In genomic region chr4:127400736-127401346, GRCh38 we compare ENCODE assay signal across 7 cellular contexts.
DNase-seq lines count a peak whose midpoint lies in the region; ATAC-seq and TF ChIP-seq lines count a peak whose summit lies in the region.

No MANE protein-coding gene starts in this region.

- ATAC-seq in GM19397 (IDR thresholded peaks at IDR 0.05; ENCODE audit: unreplicated experiment): peak; percentile 87
- ATAC-seq in HG03442 (IDR thresholded peaks at IDR 0.05; ENCODE audit: unreplicated experiment): peak; percentile 94
- ATAC-seq in lower lobe of right lung: peak; percentile 63 to 76
- no peak for ATAC-seq in HG02623 (IDR thresholded peaks at IDR 0.05; ENCODE audit: unreplicated experiment)

- TF ChIP-seq CTCF in colonic mucosa (IDR thresholded peaks at IDR 0.05) (peak; percentile 44), lower lobe of right lung (IDR thresholded peaks at IDR 0.05) (peak; percentile 63)

- no peaks in the 10 kb centered on the region for H3K9me3 ChIP-seq in colonic mucosa
- H3K9me3 ChIP-seq in lower lobe of right lung: no peaks in the 10 kb centered on the region

- H3K27me3 ChIP-seq in colonic mucosa: no peaks in the 10 kb centered on the region
- no peaks in the 10 kb centered on the region for H3K27me3 ChIP-seq in lower lobe of right lung (ENCODE audit: low read depth)

- H3K36me3 ChIP-seq in colonic mucosa (no peaks in the 10 kb centered on the region), lower lobe of right lung (no peaks in the 10 kb centered on the region)

- intact Hi-C loops in colonic mucosa (cut with DNase I) (no loop called here), lower lobe of right lung (cut with DNase I) (no loop called here)

- H3K4me3 ChIP-seq in colonic mucosa (no peak overlapping the region), lower lobe of right lung (no peak overlapping the region)

- H3K4me1 ChIP-seq in colonic mucosa: no peaks in the 10 kb centered on the region
- no peaks in the 10 kb centered on the region for H3K4me1 ChIP-seq in lower lobe of right lung

- DNase-seq in GM04503 (ENCODE audit: low read depth): peak; percentile 39
- peak; percentile 88 for DNase-seq in OCI-M1 (lab: John Stamatoyannopoulos, UW)
- peak; percentile 56 for DNase-seq in colonic mucosa
- DNase-seq in lower lobe of right lung: no peak

- no peak overlapping the region for H3K9ac ChIP-seq in colonic mucosa (ENCODE audit: low read depth in 2 of 2, low read length in 2 of 2)

- no peak overlapping the region for H3K27ac ChIP-seq in colonic mucosa
- H3K27ac ChIP-seq in lower lobe of right lung: no peak overlapping the region
